In genomic region chr14:60326274-60326673, GRCh38 we compare ENCODE assay signal across 18 cellular contexts.
DNase-seq lines count a peak whose midpoint lies in the region; ATAC-seq and TF ChIP-seq lines count a peak whose summit lies in the region.
"Had no signal": no experiment of that assay in that cellular context is flagged by ENCODE, and none has a peak within 500 bp of the region (broad histone marks: within the 10 kb centered on the region; RNA-seq: fewer than 3 reads in every experiment).

No MANE protein-coding gene starts in this region.

- no peaks in the 10 kb centered on the region for H3K27me3 ChIP-seq in Loucy (ENCODE audit: insufficient read depth, low read length, poor library complexity, severe bottlenecking)
- H3K27me3 ChIP-seq in body of pancreas = no peaks in the 10 kb centered on the region

- peak overlapping the region; percentile 15; the same call in 1 of the 2 replicates for H2AFZ ChIP-seq in Loucy (ENCODE audit: low read length)

- intact Hi-C loops in body of pancreas (cut with DNase I) = no loop called here

- TF ChIP-seq POLR2A in body of pancreas (IDR thresholded peaks at IDR 0.05) = no peak

- no peaks in the 10 kb centered on the region for H3K9me2 ChIP-seq in Loucy (replicated peaks; ENCODE audit: low read depth, low read length)

- H3F3A ChIP-seq in Loucy (ENCODE audit: low read depth) = no peaks in the 10 kb centered on the region

- H3K36me3 ChIP-seq in Loucy (ENCODE audit: insufficient read depth, low read length) (no peaks in the 10 kb centered on the region), body of pancreas (replicated peaks in 1 of 2; ENCODE audit: insufficient read depth in 1 of 2, low read depth in 2 of 2) (no peaks in the 10 kb centered on the region)
- H3K36me3 ChIP-seq: BLaER1 had no signal

- H3K4me3 ChIP-seq in Loucy (ENCODE audit: low read length, poor library complexity, severe bottlenecking) (no peak overlapping the region), body of pancreas (no peak overlapping the region)
- H3K4me3 ChIP-seq: A549, BLaER1 had no signal

- WGBS in body of pancreas, 2 donors = 66 to 69% methylated on average over 2 of the region's 2 CpGs

- no peaks in the 10 kb centered on the region for H4K20me1 ChIP-seq in Loucy (ENCODE audit: insufficient read depth, low read length, poor library complexity, severe bottlenecking)
- H4K20me1 ChIP-seq: BLaER1 had no signal

- H3K9me3 ChIP-seq in Loucy (ENCODE audit: insufficient read depth, low read depth, low read length) (no peaks in the 10 kb centered on the region), body of pancreas (no peaks in the 10 kb centered on the region)
- H3K9me3 ChIP-seq: A549, BLaER1 had no signal

- H3K4me1 ChIP-seq in Loucy (ENCODE audit: insufficient read depth, low read length, poor library complexity, severe bottlenecking) (peaks cover 17% of the 10 kb centered on the region), body of pancreas (peaks cover 9% of the 10 kb centered on the region)

- DNase-seq in Ammon's horn (ENCODE audit: low spot score) (peak; percentile 11), epidermal melanocyte (ENCODE audit: insufficient read length, low spot score) (peak; percentile 32), midbrain (lab: John Stamatoyannopoulos, UW) (peak; percentile 8), body of pancreas (no peak)
- no peak for DNase-seq in stimulated activated CD4-positive, alpha-beta T cell treated with anti-CD3 and anti-CD28 coated beads, Interleukin-4, amount 100 ng/mL, for 1 hour
- DNase-seq: AML-193; Calu3; CD4-positive, alpha-beta memory T cell; DMS 273 treated with DMSO at 0.1 percent for 48 hours; DMS53; DND-41; H9 had no signal

- H3K27ac ChIP-seq in body of pancreas = no peak overlapping the region
- H3K27ac ChIP-seq: 22Rv1, A549, BLaER1 had no signal

- no peak for ATAC-seq in body of pancreas
- no peak for ATAC-seq in HG03565 (IDR thresholded peaks at IDR 0.05; ENCODE audit: unreplicated experiment)
- no peak for ATAC-seq in GM18858 (IDR thresholded peaks at IDR 0.05; ENCODE audit: unreplicated experiment)
- ATAC-seq: A549 had no signal

- H3K4me2 ChIP-seq in Loucy (ENCODE audit: low read depth, low read length, poor library complexity, severe bottlenecking) = no peak overlapping the region
- H3K4me2 ChIP-seq: A549 had no signal

- TF ChIP-seq CTCF in Loucy (conservative IDR thresholded peaks at IDR 0.05; ENCODE audit: low read length) (no peak), body of pancreas (IDR thresholded peaks at IDR 0.05) (no peak)

- H3K79me2 ChIP-seq in Loucy (ENCODE audit: insufficient read depth, low read length) = no peaks in the 10 kb centered on the region

- H3K9ac ChIP-seq in Loucy (ENCODE audit: low read depth, low read length, poor library complexity, severe bottlenecking) = no peak overlapping the region
- H3K9ac ChIP-seq: BLaER1 had no signal

Comparison
In these comparisons a context has a peak if more than half of its experiments do, and no peak if none do; other contexts are left out.
1. DNase-seq: peak in Ammon's horn (single experiment), epidermal melanocyte (single experiment) and midbrain (single experiment); none in body of pancreas (0 of 4) and stimulated activated CD4-positive, alpha-beta T cell treated with anti-CD3 and anti-CD28 coated beads, Interleukin-4, amount 100 ng/mL, for 1 hour (single experiment).